In the genomic region with DNA sequence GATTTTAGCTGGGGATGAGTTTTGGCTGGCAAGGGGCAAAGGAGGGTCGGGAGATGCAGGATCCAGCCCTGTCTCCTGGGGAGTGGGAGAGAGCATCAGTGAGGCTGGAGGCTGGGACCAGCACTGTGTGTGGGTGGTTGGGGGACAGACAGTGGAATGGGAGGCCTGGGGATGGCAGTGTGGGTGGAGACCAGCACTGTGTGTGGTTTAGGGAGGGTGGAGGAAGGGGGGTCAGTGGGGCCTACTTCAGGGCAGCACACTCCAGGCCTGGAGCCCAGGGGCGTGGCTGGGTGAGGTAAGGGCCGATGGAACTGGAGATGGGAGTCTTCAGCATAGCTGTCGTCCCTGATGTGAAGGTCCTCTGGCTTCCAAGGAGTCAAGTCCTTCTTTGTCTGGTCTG, we compare ENCODE assay signal across 1 cellular context.
TF ChIP-seq lines count a peak whose summit lies in the region.

No MANE protein-coding gene starts in this region.

TF ChIP-seq in H1, 55 proteins besides CTCF, POLR2A, EP300 and RAD21:
- TF ChIP-seq BRCA1 (IDR thresholded peaks at IDR 0.05; ENCODE audit: low read depth, low read length) (no peak), TAF1 (IDR thresholded peaks at IDR 0.05; ENCODE audit: low read depth, low read length) (no peak), JUND (IDR thresholded peaks at IDR 0.05; ENCODE audit: low read length) (no peak), TBP (IDR thresholded peaks at IDR 0.05; ENCODE audit: low read depth, low read length) (no peak), HDAC6 (IDR thresholded peaks at IDR 0.05; ENCODE audit: low read depth, low read length) (no peak), CEBPB (IDR thresholded peaks at IDR 0.05; ENCODE audit: low read depth, low read length) (no peak)
- TF ChIP-seq, protein P1, sequence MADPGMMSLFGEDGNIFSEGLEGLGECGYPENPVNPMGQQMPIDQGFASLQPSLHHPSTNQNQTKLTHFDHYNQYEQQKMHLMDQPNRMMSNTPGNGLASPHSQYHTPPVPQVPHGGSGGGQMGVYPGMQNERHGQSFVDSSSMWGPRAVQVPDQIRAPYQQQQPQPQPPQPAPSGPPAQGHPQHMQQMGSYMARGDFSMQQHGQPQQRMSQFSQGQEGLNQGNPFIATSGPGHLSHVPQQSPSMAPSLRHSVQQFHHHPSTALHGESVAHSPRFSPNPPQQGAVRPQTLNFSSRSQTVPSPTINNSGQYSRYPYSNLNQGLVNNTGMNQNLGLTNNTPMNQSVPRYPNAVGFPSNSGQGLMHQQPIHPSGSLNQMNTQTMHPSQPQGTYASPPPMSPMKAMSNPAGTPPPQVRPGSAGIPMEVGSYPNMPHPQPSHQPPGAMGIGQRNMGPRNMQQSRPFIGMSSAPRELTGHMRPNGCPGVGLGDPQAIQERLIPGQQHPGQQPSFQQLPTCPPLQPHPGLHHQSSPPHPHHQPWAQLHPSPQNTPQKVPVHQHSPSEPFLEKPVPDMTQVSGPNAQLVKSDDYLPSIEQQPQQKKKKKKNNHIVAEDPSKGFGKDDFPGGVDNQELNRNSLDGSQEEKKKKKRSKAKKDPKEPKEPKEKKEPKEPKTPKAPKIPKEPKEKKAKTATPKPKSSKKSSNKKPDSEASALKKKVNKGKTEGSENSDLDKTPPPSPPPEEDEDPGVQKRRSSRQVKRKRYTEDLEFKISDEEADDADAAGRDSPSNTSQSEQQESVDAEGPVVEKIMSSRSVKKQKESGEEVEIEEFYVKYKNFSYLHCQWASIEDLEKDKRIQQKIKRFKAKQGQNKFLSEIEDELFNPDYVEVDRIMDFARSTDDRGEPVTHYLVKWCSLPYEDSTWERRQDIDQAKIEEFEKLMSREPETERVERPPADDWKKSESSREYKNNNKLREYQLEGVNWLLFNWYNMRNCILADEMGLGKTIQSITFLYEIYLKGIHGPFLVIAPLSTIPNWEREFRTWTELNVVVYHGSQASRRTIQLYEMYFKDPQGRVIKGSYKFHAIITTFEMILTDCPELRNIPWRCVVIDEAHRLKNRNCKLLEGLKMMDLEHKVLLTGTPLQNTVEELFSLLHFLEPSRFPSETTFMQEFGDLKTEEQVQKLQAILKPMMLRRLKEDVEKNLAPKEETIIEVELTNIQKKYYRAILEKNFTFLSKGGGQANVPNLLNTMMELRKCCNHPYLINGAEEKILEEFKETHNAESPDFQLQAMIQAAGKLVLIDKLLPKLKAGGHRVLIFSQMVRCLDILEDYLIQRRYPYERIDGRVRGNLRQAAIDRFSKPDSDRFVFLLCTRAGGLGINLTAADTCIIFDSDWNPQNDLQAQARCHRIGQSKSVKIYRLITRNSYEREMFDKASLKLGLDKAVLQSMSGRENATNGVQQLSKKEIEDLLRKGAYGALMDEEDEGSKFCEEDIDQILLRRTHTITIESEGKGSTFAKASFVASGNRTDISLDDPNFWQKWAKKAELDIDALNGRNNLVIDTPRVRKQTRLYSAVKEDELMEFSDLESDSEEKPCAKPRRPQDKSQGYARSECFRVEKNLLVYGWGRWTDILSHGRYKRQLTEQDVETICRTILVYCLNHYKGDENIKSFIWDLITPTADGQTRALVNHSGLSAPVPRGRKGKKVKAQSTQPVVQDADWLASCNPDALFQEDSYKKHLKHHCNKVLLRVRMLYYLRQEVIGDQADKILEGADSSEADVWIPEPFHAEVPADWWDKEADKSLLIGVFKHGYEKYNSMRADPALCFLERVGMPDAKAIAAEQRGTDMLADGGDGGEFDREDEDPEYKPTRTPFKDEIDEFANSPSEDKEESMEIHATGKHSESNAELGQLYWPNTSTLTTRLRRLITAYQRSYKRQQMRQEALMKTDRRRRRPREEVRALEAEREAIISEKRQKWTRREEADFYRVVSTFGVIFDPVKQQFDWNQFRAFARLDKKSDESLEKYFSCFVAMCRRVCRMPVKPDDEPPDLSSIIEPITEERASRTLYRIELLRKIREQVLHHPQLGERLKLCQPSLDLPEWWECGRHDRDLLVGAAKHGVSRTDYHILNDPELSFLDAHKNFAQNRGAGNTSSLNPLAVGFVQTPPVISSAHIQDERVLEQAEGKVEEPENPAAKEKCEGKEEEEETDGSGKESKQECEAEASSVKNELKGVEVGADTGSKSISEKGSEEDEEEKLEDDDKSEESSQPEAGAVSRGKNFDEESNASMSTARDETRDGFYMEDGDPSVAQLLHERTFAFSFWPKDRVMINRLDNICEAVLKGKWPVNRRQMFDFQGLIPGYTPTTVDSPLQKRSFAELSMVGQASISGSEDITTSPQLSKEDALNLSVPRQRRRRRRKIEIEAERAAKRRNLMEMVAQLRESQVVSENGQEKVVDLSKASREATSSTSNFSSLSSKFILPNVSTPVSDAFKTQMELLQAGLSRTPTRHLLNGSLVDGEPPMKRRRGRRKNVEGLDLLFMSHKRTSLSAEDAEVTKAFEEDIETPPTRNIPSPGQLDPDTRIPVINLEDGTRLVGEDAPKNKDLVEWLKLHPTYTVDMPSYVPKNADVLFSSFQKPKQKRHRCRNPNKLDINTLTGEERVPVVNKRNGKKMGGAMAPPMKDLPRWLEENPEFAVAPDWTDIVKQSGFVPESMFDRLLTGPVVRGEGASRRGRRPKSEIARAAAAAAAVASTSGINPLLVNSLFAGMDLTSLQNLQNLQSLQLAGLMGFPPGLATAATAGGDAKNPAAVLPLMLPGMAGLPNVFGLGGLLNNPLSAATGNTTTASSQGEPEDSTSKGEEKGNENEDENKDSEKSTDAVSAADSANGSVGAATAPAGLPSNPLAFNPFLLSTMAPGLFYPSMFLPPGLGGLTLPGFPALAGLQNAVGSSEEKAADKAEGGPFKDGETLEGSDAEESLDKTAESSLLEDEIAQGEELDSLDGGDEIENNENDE (IDR thresholded peaks at IDR 0.05; ENCODE audit: insufficient replicate concordance, low read length) = no peak
